In genomic region chr3:155595371-155595770, GRCh38 we compare ENCODE assay signal across 1 cellular context.
TF ChIP-seq lines count a peak whose summit lies in the region.

No MANE protein-coding gene starts in this region.

TF ChIP-seq in HepG2, 621 proteins besides CTCF, POLR2A, EP300 and RAD21 (continued from another document):
- TF ChIP-seq ZSCAN5A (CRISPR knock-in tag; IDR thresholded peaks at IDR 0.05; ENCODE audit: borderline replicate concordance): no peak
- peak; percentile 73; the same call in 1 of the 2 replicates for TF ChIP-seq GATAD2A (CRISPR knock-in tag; IDR thresholded peaks at IDR 0.05)
- peak; percentile 74; the same call in 1 of the 2 replicates for TF ChIP-seq HOMEZ (CRISPR knock-in tag; IDR thresholded peaks at IDR 0.05; ENCODE audit: low read depth)
- peak; percentile 54; the same call in 1 of the 2 replicates for TF ChIP-seq RAD51 (IDR thresholded peaks at IDR 0.05; ENCODE audit: borderline replicate concordance)
- TF ChIP-seq ARID5B (CRISPR knock-in tag; IDR thresholded peaks at IDR 0.05): peak; percentile 98
- TF ChIP-seq CCAR2 (optimal IDR thresholded peaks at IDR 0.05; ENCODE audit: low read depth, low read length): no peak
TF ChIP-seq in HepG2: peak in this region for 43.
